In genomic region chr2:1744151-1744445, GRCh38 we compare ENCODE assay signal across 10 cellular contexts. TPM values are rescaled to one million over a fixed set of nuclear protein-coding genes. Genes with fewer than 3 reads are reported as not detected.
DNase-seq lines count a peak whose midpoint lies in the region; ATAC-seq and TF ChIP-seq lines count a peak whose summit lies in the region.
"Had no signal": no experiment of that assay in that cellular context is flagged by ENCODE, and none has a peak within 500 bp of the region (broad histone marks: within the 10 kb centered on the region; RNA-seq: fewer than 3 reads in every experiment).

No MANE protein-coding gene starts in this region.

- intact Hi-C loops in left colon (cut with DNase I, micrococcal nuclease): loop anchor here (10.0 kb wide), 2 partner anchors 69 to 149 kb away; no protein-coding TSS in a partner anchor
- intact Hi-C loops in thyroid gland (cut with DNase I): loop anchor here (5.0 kb wide), 2 partner anchors 37 to 192 kb away; no protein-coding TSS in a partner anchor

- peak overlapping the region; percentile 60 to 94 (median 85) for H3K27ac ChIP-seq in thyroid gland
- H3K27ac ChIP-seq: neutrophil had no signal

- no peak for TF ChIP-seq CTCF in chondrocyte (IDR thresholded peaks at IDR 0.05)
- TF ChIP-seq CTCF in thyroid gland (IDR thresholded peaks at IDR 0.05): no peak

- no peaks in the 10 kb centered on the region for H3K9me3 Mint-ChIP-seq in chondrocyte (ENCODE audit: low read depth)

- peak overlapping the region; percentile 74 for H3K27ac Mint-ChIP-seq in chondrocyte (ENCODE audit: unreplicated experiment)

- peak; percentile 15 for ATAC-seq in left colon
- no peak for ATAC-seq in HG03469 (IDR thresholded peaks at IDR 0.05; ENCODE audit: unreplicated experiment)

- H3K4me3 Mint-ChIP-seq in chondrocyte (ENCODE audit: unreplicated experiment): peak overlapping the region; percentile 73

- no peaks in the 10 kb centered on the region for H3K27me3 ChIP-seq in thyroid gland

- no peaks in the 10 kb centered on the region for H3K9me3 ChIP-seq in thyroid gland
- H3K9me3 ChIP-seq: BE2C, neutrophil had no signal

- TF ChIP-seq POLR2A in thyroid gland (IDR thresholded peaks at IDR 0.05): no peak

- no peaks in the 10 kb centered on the region for H3K36me3 ChIP-seq in thyroid gland
- H3K36me3 ChIP-seq: BE2C, neutrophil had no signal

- H3K36me3 Mint-ChIP-seq in chondrocyte (ENCODE audit: low read depth): no peaks in the 10 kb centered on the region

- no peaks in the 10 kb centered on the region for H3K27me3 Mint-ChIP-seq in chondrocyte (ENCODE audit: low read depth)

- peaks cover 45% of the 10 kb centered on the region for H3K4me1 Mint-ChIP-seq in chondrocyte (ENCODE audit: low read depth)

- DNase-seq in NCI-H345 (lab: John Stamatoyannopoulos, UW) (peak; percentile 60), NCI-H345 treated with DMSO at 0.1 percent for 48 hours (lab: John Stamatoyannopoulos, UW; ENCODE audit: unreplicated experiment) (no peak), chondrocyte (ENCODE audit: low spot score) (peak; percentile 94), left colon (no peak), thyroid gland (no peak), AG20443 (ENCODE audit: low spot score) (no peak), SHP77 (lab: John Stamatoyannopoulos, UW) (no peak)
- DNase-seq: BE2C had no signal

- H3K4me3 ChIP-seq in thyroid gland (replicated peaks in 1 of 3): peak overlapping the region in 1 of 3 donors; percentile 77

- H3K4me1 ChIP-seq in thyroid gland: peaks cover 3 to 24% of the 10 kb centered on the region in 2 donors
- H3K4me1 ChIP-seq: BE2C had no signal

- WGBS in thyroid gland, 2 donors: 0% methylated on average over 5 of the region's 33 CpGs; no CpG with 5 or more reads in 1 of the 2 donors

RNA-seq across cellular contexts. Expression of gene PXDN, which starts 0.2 kb away (rescaled TPM):
- 499 to 576 TPM (median 571 TPM) in 3 replicates for total RNA-seq in chondrocyte
- 10 to 100 TPM; 11.6 to 13.3 TPM for total RNA-seq in left colon
- total RNA-seq in thyroid gland: 10 to 100 TPM in 3 of 4 donors, 1 to 10 TPM in 1; 6.9 to 17.3 (median 13.6) TPM

Comparison
In these comparisons a context has a peak if more than half of its experiments do, and no peak if none do; other contexts are left out.
1. DNase-seq: peak in NCI-H345 (single experiment) and chondrocyte (single experiment); none in NCI-H345 treated with DMSO at 0.1 percent for 48 hours (single experiment), left colon (0 of 2), thyroid gland (0 of 2), AG20443 (single experiment) and SHP77 (0 of 2).
2. RNA of gene PXDN, which starts 0.2 kb away (total RNA-seq): 499 to 576 TPM in chondrocyte; 6.9 to 17.3 TPM in thyroid gland and 11.6 to 13.3 TPM in left colon; every median in the first group is over 10 times any median in the second.